ENCODE assay signal across 9 cellular contexts in genomic region chr4:102503831-102504786, GRCh38. TPM values are rescaled to one million over a fixed set of nuclear protein-coding genes. Genes with fewer than 3 reads are reported as not detected.
DNase-seq lines count a peak whose midpoint lies in the region; ATAC-seq and TF ChIP-seq lines count a peak whose summit lies in the region.
"Had no signal": no experiment of that assay in that cellular context is flagged by ENCODE, and none has a peak within 500 bp of the region (broad histone marks: within the 10 kb centered on the region; RNA-seq: fewer than 3 reads in every experiment).

No MANE protein-coding gene starts in this region.

- H3K27ac Mint-ChIP-seq in CD8-positive, alpha-beta T cell = peak overlapping the region; percentile 84
- H3K27ac Mint-ChIP-seq in naive thymus-derived CD8-positive, alpha-beta T cell = peak overlapping the region; percentile 87 to 99 (median 97)
- no peak overlapping the region for H3K27ac Mint-ChIP-seq in glutamatergic neuron (ENCODE audit: unreplicated experiment)

- peak overlapping the region; percentile 95 for H3K4me3 Mint-ChIP-seq in CD8-positive, alpha-beta T cell
- H3K4me3 Mint-ChIP-seq in naive thymus-derived CD8-positive, alpha-beta T cell = peak overlapping the region; percentile 89 to 99 (median 94)
- no peak overlapping the region for H3K4me3 Mint-ChIP-seq in glutamatergic neuron (ENCODE audit: unreplicated experiment)

- intact Hi-C loops in CD8-positive, alpha-beta T cell (cut with DNase I, micrococcal nuclease) = loop anchor here (2.0 to 10.0 kb wide), 12 partner anchors 19 to 1159 kb away; partner anchors contain the start of genes SLC9B2 (in 2 of the 2), CENPE (in 1 of the 2), PPP3CA (in 1 of the 2) and UBE2D3 (in 1 of the 2)
- intact Hi-C loops in body of pancreas (cut with DNase I) = no loop called here

- no peaks in the 10 kb centered on the region for H3K27me3 ChIP-seq in CD8-positive, alpha-beta T cell (ENCODE audit: insufficient read depth, low read length)
- H3K27me3 ChIP-seq in body of pancreas = no peaks in the 10 kb centered on the region

- H3K27ac ChIP-seq in CD8-positive, alpha-beta T cell (ENCODE audit: low read depth, low read length) = peak overlapping the region; percentile 95
- peak overlapping the region; percentile 4 to 98 (median 54) for H3K27ac ChIP-seq in body of pancreas

- POLR2A ChIA-PET in CD8-positive, alpha-beta T cell (lab: Charles Lee) = interaction anchor here (0.8 kb wide), 1 partner anchor 24 kb away, joined by 4 read pairs; no protein-coding TSS in a partner anchor
- POLR2A ChIA-PET in naive thymus-derived CD8-positive, alpha-beta T cell (lab: Charles Lee) = interaction anchor here (1.2 to 4.0 kb wide), 2 partner anchors 24 to 136 kb away, joined by 3 to 31 read pairs; no protein-coding TSS in a partner anchor

- H3K27me3 Mint-ChIP-seq in CD8-positive, alpha-beta T cell (ENCODE audit: low read depth) = no peaks in the 10 kb centered on the region
- no peaks in the 10 kb centered on the region for H3K27me3 Mint-ChIP-seq in naive thymus-derived CD8-positive, alpha-beta T cell
- peaks cover 4% of the 10 kb centered on the region for H3K27me3 Mint-ChIP-seq in glutamatergic neuron (ENCODE audit: unreplicated experiment)

- peaks cover 41% of the 10 kb centered on the region for H3K4me1 ChIP-seq in CD8-positive, alpha-beta T cell (ENCODE audit: insufficient read depth, low read length)
- H3K4me1 ChIP-seq in body of pancreas = peaks cover 42% of the 10 kb centered on the region

- no peak for ATAC-seq in CD8-positive, alpha-beta T cell
- ATAC-seq in body of pancreas (no peak), GM21381 (IDR thresholded peaks at IDR 0.05; ENCODE audit: unreplicated experiment) (no peak), GM21576 (IDR thresholded peaks at IDR 0.05; ENCODE audit: unreplicated experiment) (no peak)
- ATAC-seq in naive thymus-derived CD8-positive, alpha-beta T cell = no peak
- ATAC-seq: mucosa of descending colon had no signal

- H3K36me3 ChIP-seq in CD8-positive, alpha-beta T cell (ENCODE audit: insufficient read depth, low read length) = no peaks in the 10 kb centered on the region
- H3K36me3 ChIP-seq in body of pancreas (replicated peaks in 1 of 2; ENCODE audit: insufficient read depth in 1 of 2, low read depth in 2 of 2) = no peaks in the 10 kb centered on the region

- no peaks in the 10 kb centered on the region for H3K9me3 ChIP-seq in CD8-positive, alpha-beta T cell (ENCODE audit: low read length)
- no peaks in the 10 kb centered on the region for H3K9me3 ChIP-seq in body of pancreas
- H3K9me3 ChIP-seq: mucosa of descending colon had no signal

- DNase-seq in CD8-positive, alpha-beta T cell = no peak
- DNase-seq in Jurkat, Clone E6-1 (ENCODE audit: low read depth, low spot score) = peak; percentile 23
- DNase-seq in body of pancreas (no peak), glutamatergic neuron (no peak), mucosa of gallbladder (ENCODE audit: low spot score) (no peak)
- DNase-seq in naive thymus-derived CD8-positive, alpha-beta T cell = peak in 2 of 10 donors; percentile 22 to 41

- peaks cover 53% of the 10 kb centered on the region for H3K4me1 Mint-ChIP-seq in CD8-positive, alpha-beta T cell (ENCODE audit: low read depth)
- peaks cover 9 to 68% (median 48%) of the 10 kb centered on the region in 4 donors for H3K4me1 Mint-ChIP-seq in naive thymus-derived CD8-positive, alpha-beta T cell
- peaks cover 6% of the 10 kb centered on the region for H3K4me1 Mint-ChIP-seq in glutamatergic neuron (ENCODE audit: low read depth, unreplicated experiment)

- WGBS in body of pancreas, 2 donors = 32 to 33% methylated on average over 5 of the region's 5 CpGs

- H3K4me3 ChIP-seq in CD8-positive, alpha-beta T cell (ENCODE audit: low read depth, low read length) = peak overlapping the region; percentile 93
- peak overlapping the region; percentile 88 for H3K4me3 ChIP-seq in Jurkat, Clone E6-1 (ENCODE audit: low read length)
- H3K4me3 ChIP-seq in body of pancreas = no peak overlapping the region
- H3K4me3 ChIP-seq: mucosa of descending colon had no signal

- H3K36me3 Mint-ChIP-seq in CD8-positive, alpha-beta T cell = peaks cover 28% of the 10 kb centered on the region
- H3K36me3 Mint-ChIP-seq in naive thymus-derived CD8-positive, alpha-beta T cell = peaks cover 0 to 11% (median 0%) of the 10 kb centered on the region in 3 donors
- H3K36me3 Mint-ChIP-seq in glutamatergic neuron (ENCODE audit: unreplicated experiment) = no peaks in the 10 kb centered on the region

- TF ChIP-seq POLR2A in body of pancreas (IDR thresholded peaks at IDR 0.05) = no peak

- H3K9me3 Mint-ChIP-seq in CD8-positive, alpha-beta T cell = no peaks in the 10 kb centered on the region
- peaks cover 0 to 2% (median 0%) of the 10 kb centered on the region in 9 donors for H3K9me3 Mint-ChIP-seq in naive thymus-derived CD8-positive, alpha-beta T cell
- H3K9me3 Mint-ChIP-seq in glutamatergic neuron (ENCODE audit: unreplicated experiment) = peaks cover 3% of the 10 kb centered on the region

- CTCF ChIA-PET in CD8-positive, alpha-beta T cell (lab: Charles Lee) = interaction anchor here (1.2 to 1.8 kb wide), 2 partner anchors 15 to 108 kb away, joined by 3 to 4 read pairs; no protein-coding TSS in a partner anchor

- no peak for TF ChIP-seq CTCF in CD8-positive, alpha-beta T cell (IDR thresholded peaks at IDR 0.05)
- TF ChIP-seq CTCF in body of pancreas (IDR thresholded peaks at IDR 0.05) = no peak
- TF ChIP-seq CTCF in glutamatergic neuron (IDR thresholded peaks at IDR 0.05; ENCODE audit: partially characterized antibody, unreplicated experiment) = no peak

RNA-seq across cellular contexts. Expression of gene NFKB1, which starts 3.0 kb away (rescaled TPM):
- total RNA-seq in CD8-positive, alpha-beta T cell = 100 to 1,000 TPM; 278 to 289 TPM
- 45.8 TPM for polyA plus RNA-seq in Jurkat, Clone E6-1 (2012; ENCODE audit: insufficient read depth, insufficient read length)
- total RNA-seq in body of pancreas (10 to 100 TPM; 14.5 to 20.5 TPM), glutamatergic neuron (ENCODE audit: unreplicated experiment) (3.2 TPM), mucosa of gallbladder (36.9 TPM)
- total RNA-seq in naive thymus-derived CD8-positive, alpha-beta T cell = 100 to 1,000 TPM in 1 of 2 experiments, 10 to 100 TPM in 1; 91.5 to 101 TPM
- 10 to 100 TPM; 27.5 to 82.2 (median 32.4) TPM for polyA plus RNA-seq in naive thymus-derived CD8-positive, alpha-beta T cell

Comparison
In these comparisons a context has a peak if more than half of its experiments do, and no peak if none do; other contexts are left out.
1. H3K4me3 ChIP-seq: peak in CD8-positive, alpha-beta T cell (single experiment) and Jurkat, Clone E6-1 (single experiment); none in body of pancreas (0 of 2).